ENCODE assay signal across 8 cellular contexts in the genomic region with DNA sequence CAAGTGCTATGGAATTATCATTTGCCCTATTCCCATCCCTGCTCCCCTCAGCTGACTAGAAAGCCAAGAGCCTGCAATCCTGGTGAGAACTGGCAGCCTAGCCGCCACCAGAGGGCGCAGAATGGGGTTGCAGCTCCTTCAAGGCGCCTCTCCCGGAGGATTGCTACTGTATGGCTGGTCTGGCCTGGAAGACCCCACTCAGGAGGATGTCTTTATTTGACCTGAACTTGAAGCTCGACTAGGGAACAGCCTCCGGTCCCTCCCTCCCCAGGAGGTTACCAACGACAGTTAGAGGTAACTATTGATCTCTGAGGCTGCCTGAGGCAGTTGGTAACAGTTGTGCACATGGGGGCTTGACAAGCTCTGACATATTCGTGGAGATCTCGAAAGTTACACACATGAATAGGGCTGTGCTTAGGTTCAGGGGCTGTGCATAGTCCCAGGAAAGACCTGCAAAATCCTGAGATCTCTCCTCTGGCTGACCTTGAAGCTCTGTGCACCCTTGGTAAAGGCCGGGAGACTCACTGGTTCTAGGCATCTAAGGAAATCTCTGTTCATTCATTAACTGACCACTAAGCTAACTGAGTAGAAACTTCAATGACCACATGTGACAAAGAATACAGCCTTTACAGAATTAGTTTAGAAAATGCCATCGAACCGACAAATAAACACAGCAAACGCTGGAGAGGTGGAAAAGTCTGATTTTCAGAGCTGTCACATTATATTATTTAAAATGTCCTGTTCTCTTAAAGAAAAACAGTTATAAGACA.
DNase-seq lines count a peak whose midpoint lies in the region; ATAC-seq and TF ChIP-seq lines count a peak whose summit lies in the region.

No MANE protein-coding gene starts in this region.

- 54 to 58% (median 56%) methylated on average over 13 of the region's 13 CpGs for WGBS in psoas muscle, 3 donors

- no peaks in the 10 kb centered on the region for H3K36me3 ChIP-seq in SJSA1
- H3K36me3 ChIP-seq in psoas muscle (ENCODE audit: insufficient read depth in 1 of 2, low read depth in 1 of 2) = no peaks in the 10 kb centered on the region

- H3K27me3 ChIP-seq in SJSA1 (replicated peaks) (peaks cover 5% of the 10 kb centered on the region), psoas muscle (ENCODE audit: insufficient read depth in 3 of 3, low read length in 2 of 3) (no peaks in the 10 kb centered on the region)

- H3K4me3 ChIP-seq in SJSA1 (no peak overlapping the region), psoas muscle (no peak overlapping the region)

- peak; percentile 70 for TF ChIP-seq CTCF in psoas muscle (IDR thresholded peaks at IDR 0.05)

- no peak overlapping the region for H3K27ac ChIP-seq in SJSA1
- H3K27ac ChIP-seq in psoas muscle = no peak overlapping the region

- intact Hi-C loops in cardiac septum (cut with DNase I) = loop anchor here (5.0 kb wide), 2 partner anchors 150 to 315 kb away; no protein-coding TSS in a partner anchor
- intact Hi-C loops in psoas muscle (cut with DNase I) = loop anchor here in 1 of 2 donors (5.0 kb wide), 1 partner anchor 155 kb away; no protein-coding TSS in a partner anchor

- ATAC-seq in GM21526 (IDR thresholded peaks at IDR 0.05; ENCODE audit: low FRiP score, unreplicated experiment) (peak; percentile 97), psoas muscle (peak in 3 of 4 donors; percentile 57 to 74 (median 58))

- DNase-seq in EL = peak; percentile 63
- DNase-seq in HUDEP-2 (lab: John Stamatoyannopoulos, UW; ENCODE audit: unreplicated experiment in 76 of 76) = peak in 63 of 76 experiments; percentile 3 to 68 (median 39)
- peak; percentile 36 to 70 for DNase-seq in SJSA1 (ENCODE audit: low read depth in 1 of 2, low spot score in 2 of 2)
- peak; percentile 61 for DNase-seq in activated naive CD4-positive, alpha-beta T cell treated with anti-CD3 and anti-CD28 coated beads, Interleukin-2, amount 50 U/mL, for 16 hours
- peak; percentile 88 for DNase-seq in cardiac septum (ENCODE audit: low spot score)
- peak; percentile 62 to 74 for DNase-seq in psoas muscle
- no peak for DNase-seq in GF-D8 (lab: John Stamatoyannopoulos, UW)

- H3K9me3 ChIP-seq in SJSA1 (replicated peaks) (no peaks in the 10 kb centered on the region; the same call in 1 of the 2 replicates), psoas muscle (no peaks in the 10 kb centered on the region)

- H3K4me1 ChIP-seq in SJSA1 (replicated peaks) (no peaks in the 10 kb centered on the region), psoas muscle (no peaks in the 10 kb centered on the region)
